ENCODE assay signal across 36 cellular contexts in genomic region chr6:17855381-17855780, GRCh38.
"Had no signal": no experiment of that assay in that cellular context is flagged by ENCODE, and none has a peak within 500 bp of the region (broad histone marks: within the 10 kb centered on the region; RNA-seq: fewer than 3 reads in every experiment).

No MANE protein-coding gene starts in this region.

- H3K4me3 ChIP-seq: ascending aorta, body of pancreas, breast epithelium had no signal

- ATAC-seq: activated CD8-positive, alpha-beta T cell treated with anti-CD3 and anti-CD28 coated beads for 36 hours; activated naive CD8-positive, alpha-beta T cell treated with anti-CD3 and anti-CD28 coated beads, Interleukin-2, amount 50 U/mL, for 24 hours; activated T-cell treated with anti-CD3 and anti-CD28 coated beads, Interleukin-2, amount 50 U/mL, for 4 hours; activated T-cell treated with anti-CD3 and anti-CD28 coated beads, Interleukin-2, amount 50 U/mL, for 72 hours; activated T-helper 17 cell treated with anti-CD3 and anti-CD28 coated beads, Interleukin-2, amount 50 U/mL, for 72 hours; body of pancreas had no signal

- H3K36me3 Mint-ChIP-seq: activated CD4-positive, alpha-beta memory T cell treated with anti-CD3 and anti-CD28 coated beads for 36 hours; activated naive CD4-positive, alpha-beta T cell treated with anti-CD3 and anti-CD28 coated beads, Interleukin-2, amount 10 ng/mL, durations not matched to agents 7 days and 5 days; activated naive CD4-positive, alpha-beta T cell treated with anti-CD3 and anti-CD28 coated beads, Interleukin-2, amount 50 U/mL, for 24 hours; activated naive CD8-positive, alpha-beta T cell; activated naive CD8-positive, alpha-beta T cell treated with anti-CD3 and anti-CD28 coated beads, Interleukin-2, amount 10 ng/mL, durations not matched to agents 7 days and 5 days had no signal

- H3K27ac ChIP-seq: ascending aorta, body of pancreas, brain microvascular endothelial cell, breast epithelium, VCaP had no signal

- H3K4me1 Mint-ChIP-seq: activated B cell treated with CpG ODN at 0.5 μM for 24 hours; activated CD4-positive, alpha-beta T cell treated with anti-CD3 and anti-CD28 coated beads, Interleukin-2, amount 10 ng/mL, durations not matched to agents 24 days and 14 days; activated naive CD4-positive, alpha-beta T cell treated with anti-CD3 and anti-CD28 coated beads, Interleukin-2, amount 10 ng/mL, durations not matched to agents 7 days and 5 days; activated naive CD4-positive, alpha-beta T cell treated with anti-CD3 and anti-CD28 coated beads, Interleukin-2, amount 50 U/mL, for 24 hours; activated naive CD8-positive, alpha-beta T cell treated with anti-CD3 and anti-CD28 coated beads, Interleukin-2, amount 10 ng/mL, durations not matched to agents 7 days and 5 days; activated naive CD8-positive, alpha-beta T cell treated with anti-CD3 and anti-CD28 coated beads, Interleukin-2, amount 50 U/mL, for 24 hours; activated T-helper 17 cell treated with anti-CD3 and anti-CD28 coated beads, Interleukin-2, amount 50 U/mL, for 72 hours had no signal

- DNase-seq: activated B cell treated with CpG ODN at 0.5 μM for 24 hours; activated CD4-positive, alpha-beta memory T cell treated with anti-CD3 and anti-CD28 coated beads for 36 hours; activated CD4-positive, alpha-beta T cell treated with anti-CD3 and anti-CD28 coated beads for 4 hours; activated CD4-positive, alpha-beta T cell treated with anti-CD3 and anti-CD28 coated beads, Interleukin-2, amount 10 ng/mL, durations not matched to agents 24 days and 14 days; activated CD4-positive, alpha-beta T cell treated with anti-CD3 and anti-CD28 coated beads, Interleukin-2, amount 50 U/mL, for 1 hour; activated CD4-positive, alpha-beta T cell treated with anti-CD3 and anti-CD28 coated beads, Interleukin-2, amount 50 U/mL, for 4 hours; activated CD4-positive, CD25-positive, alpha-beta regulatory T cell treated with anti-CD3 and anti-CD28 coated beads, Interleukin-2, amount 50 U/mL, for 72 hours; activated CD8-positive, alpha-beta memory T cell treated with anti-CD3 and anti-CD28 coated beads, Interleukin-2, amount 50 U/mL, for 4 hours; activated CD8-positive, alpha-beta T cell treated with anti-CD3 and anti-CD28 coated beads for 36 hours; activated gamma-delta T cell; activated naive CD4-positive, alpha-beta T cell treated with anti-CD3 and anti-CD28 coated beads, Interleukin-2, amount 10 ng/mL, durations not matched to agents 7 days and 5 days; activated naive CD4-positive, alpha-beta T cell treated with Interleukin-2 at 50 U/mL for 16 hours; activated naive CD8-positive, alpha-beta T cell treated with anti-CD3 and anti-CD28 coated beads, Interleukin-2, amount 10 ng/mL, durations not matched to agents 7 days and 5 days; activated naive CD8-positive, alpha-beta T cell treated with anti-CD3 and anti-CD28 coated beads, Interleukin-2, amount 50 U/mL, for 24 hours; activated T-cell treated with anti-CD3 and anti-CD28 coated beads for 4 hours; activated T-cell treated with anti-CD3 and anti-CD28 coated beads, Interleukin-2, amount 50 U/mL, for 1 hour; activated T-cell treated with anti-CD3 and anti-CD28 coated beads, Interleukin-2, amount 50 U/mL, for 4 hours; activated T-cell treated with anti-CD3 and anti-CD28 coated beads, Interleukin-2, amount 50 U/mL, for 72 hours; amygdala; anterior cingulate cortex; body of pancreas; brain microvascular endothelial cell; central memory CD4-positive, alpha-beta T cell; cerebellar nuclear complex; T-helper 1 cell; T-helper 2 cell; T-helper 9 cell had no signal

- H3K27me3 Mint-ChIP-seq: activated B cell treated with CpG ODN at 0.5 μM for 24 hours; activated CD4-positive, alpha-beta memory T cell treated with anti-CD3 and anti-CD28 coated beads for 36 hours; activated CD8-positive, alpha-beta T cell treated with anti-CD3 and anti-CD28 coated beads for 36 hours; activated naive CD8-positive, alpha-beta T cell had no signal

- H3K36me3 ChIP-seq: ascending aorta, brain microvascular endothelial cell, breast epithelium had no signal

- H3K4me3 Mint-ChIP-seq: activated B cell treated with CpG ODN at 0.5 μM for 24 hours; activated CD4-positive, alpha-beta memory T cell treated with anti-CD3 and anti-CD28 coated beads for 36 hours; activated CD4-positive, alpha-beta T cell treated with anti-CD3 and anti-CD28 coated beads, Interleukin-2, amount 10 ng/mL, durations not matched to agents 24 days and 14 days; activated CD8-positive, alpha-beta T cell treated with anti-CD3 and anti-CD28 coated beads for 36 hours; activated naive CD4-positive, alpha-beta T cell treated with anti-CD3 and anti-CD28 coated beads, Interleukin-2, amount 10 ng/mL, durations not matched to agents 7 days and 5 days; activated naive CD4-positive, alpha-beta T cell treated with anti-CD3 and anti-CD28 coated beads, Interleukin-2, amount 50 U/mL, for 24 hours; activated naive CD8-positive, alpha-beta T cell; activated naive CD8-positive, alpha-beta T cell treated with anti-CD3 and anti-CD28 coated beads, Interleukin-2, amount 10 ng/mL, durations not matched to agents 7 days and 5 days; activated naive CD8-positive, alpha-beta T cell treated with anti-CD3 and anti-CD28 coated beads, Interleukin-2, amount 50 U/mL, for 24 hours; activated T-cell treated with anti-CD3 and anti-CD28 coated beads, Interleukin-2, amount 50 U/mL, for 4 hours; activated T-cell treated with anti-CD3 and anti-CD28 coated beads, Interleukin-2, amount 50 U/mL, for 72 hours; activated T-helper 1 cell treated with anti-CD3 and anti-CD28 coated beads, Interleukin-12 subunit alpha, Interleukin-12 subunit beta, Interleukin-2, Interleukin-4 antibody, amounts not matched to agents 30 ng/mL and 10 ng/mL and 1 ng/mL, durations not matched to agents 14 hours and 24 hours and 36 hours; activated T-helper 17 cell treated with anti-CD3 and anti-CD28 coated beads, Interleukin-2, amount 50 U/mL, for 72 hours; T-helper 1 cell treated with Interleukin-12 subunit alpha and Interleukin-12 subunit beta and Interleukin-4 antibody, amounts not matched to agents 30 μg/mL and 1 μg/mL, for 36 hours; T-helper 2 cell treated with Interferon-gamma antibody and Interleukin-4, amounts not matched to agents 5 μg/mL and 100 μg/mL, for 36 hours had no signal

- H3K9me3 Mint-ChIP-seq: activated B cell treated with CpG ODN at 0.5 μM for 24 hours; activated CD4-positive, alpha-beta memory T cell treated with anti-CD3 and anti-CD28 coated beads for 36 hours; activated CD4-positive, alpha-beta T cell treated with anti-CD3 and anti-CD28 coated beads, Interleukin-2, amount 10 ng/mL, durations not matched to agents 24 days and 14 days; activated CD8-positive, alpha-beta T cell treated with anti-CD3 and anti-CD28 coated beads for 36 hours; activated naive CD4-positive, alpha-beta T cell treated with anti-CD3 and anti-CD28 coated beads, Interleukin-2, amount 10 ng/mL, durations not matched to agents 7 days and 5 days; activated naive CD4-positive, alpha-beta T cell treated with anti-CD3 and anti-CD28 coated beads, Interleukin-2, amount 50 U/mL, for 24 hours; activated naive CD8-positive, alpha-beta T cell treated with anti-CD3 and anti-CD28 coated beads, Interleukin-2, amount 10 ng/mL, durations not matched to agents 7 days and 5 days; activated naive CD8-positive, alpha-beta T cell treated with anti-CD3 and anti-CD28 coated beads, Interleukin-2, amount 50 U/mL, for 24 hours; activated T-cell treated with anti-CD3 and anti-CD28 coated beads, Interleukin-2, amount 50 U/mL, for 4 hours; activated T-cell treated with anti-CD3 and anti-CD28 coated beads, Interleukin-2, amount 50 U/mL, for 72 hours; activated T-helper 1 cell treated with anti-CD3 and anti-CD28 coated beads, Interleukin-12 subunit alpha, Interleukin-12 subunit beta, Interleukin-2, Interleukin-4 antibody, amounts not matched to agents 30 ng/mL and 10 ng/mL and 1 ng/mL, durations not matched to agents 14 hours and 24 hours and 36 hours; activated T-helper 17 cell treated with anti-CD3 and anti-CD28 coated beads, Interleukin-2, amount 50 U/mL, for 72 hours; T-helper 1 cell treated with Interleukin-12 subunit alpha and Interleukin-12 subunit beta and Interleukin-4 antibody, amounts not matched to agents 30 μg/mL and 1 μg/mL, for 36 hours; T-helper 2 cell treated with Interferon-gamma antibody and Interleukin-4, amounts not matched to agents 5 μg/mL and 100 μg/mL, for 36 hours had no signal

- H3K27me3 ChIP-seq: ascending aorta, body of pancreas, brain microvascular endothelial cell, breast epithelium had no signal

- H3K9me3 ChIP-seq: ascending aorta, body of pancreas, breast epithelium had no signal

- H3K27ac Mint-ChIP-seq: activated B cell treated with CpG ODN at 0.5 μM for 24 hours; activated CD4-positive, alpha-beta memory T cell treated with anti-CD3 and anti-CD28 coated beads for 36 hours; activated CD4-positive, alpha-beta T cell treated with anti-CD3 and anti-CD28 coated beads, Interleukin-2, amount 10 ng/mL, durations not matched to agents 24 days and 14 days; activated CD8-positive, alpha-beta T cell treated with anti-CD3 and anti-CD28 coated beads for 36 hours; activated naive CD4-positive, alpha-beta T cell treated with anti-CD3 and anti-CD28 coated beads, Interleukin-2, amount 10 ng/mL, durations not matched to agents 7 days and 5 days; activated naive CD4-positive, alpha-beta T cell treated with anti-CD3 and anti-CD28 coated beads, Interleukin-2, amount 50 U/mL, for 24 hours; activated naive CD8-positive, alpha-beta T cell; activated naive CD8-positive, alpha-beta T cell treated with anti-CD3 and anti-CD28 coated beads, Interleukin-2, amount 10 ng/mL, durations not matched to agents 7 days and 5 days; activated naive CD8-positive, alpha-beta T cell treated with anti-CD3 and anti-CD28 coated beads, Interleukin-2, amount 50 U/mL, for 24 hours; activated T-cell treated with anti-CD3 and anti-CD28 coated beads, Interleukin-2, amount 50 U/mL, for 72 hours; activated T-helper 1 cell treated with anti-CD3 and anti-CD28 coated beads, Interleukin-12 subunit alpha, Interleukin-12 subunit beta, Interleukin-2, Interleukin-4 antibody, amounts not matched to agents 30 ng/mL and 10 ng/mL and 1 ng/mL, durations not matched to agents 14 hours and 24 hours and 36 hours; activated T-helper 17 cell treated with anti-CD3 and anti-CD28 coated beads, Interleukin-2, amount 50 U/mL, for 72 hours; T-helper 1 cell treated with Interleukin-12 subunit alpha and Interleukin-12 subunit beta and Interleukin-4 antibody, amounts not matched to agents 30 μg/mL and 1 μg/mL, for 36 hours; T-helper 2 cell treated with Interferon-gamma antibody and Interleukin-4, amounts not matched to agents 5 μg/mL and 100 μg/mL, for 36 hours had no signal

- H3K4me1 ChIP-seq: breast epithelium had no signal
